ENCODE assay signal across 8 cellular contexts in genomic region chr17:80258296-80258695, GRCh38. TPM values are rescaled to one million over a fixed set of nuclear protein-coding genes. Genes with fewer than 3 reads are reported as not detected.
A peak's percentile ranks its signal among the peaks of the same experiment; 100 is the strongest.
DNase-seq lines count a peak whose midpoint lies in the region; ATAC-seq, FAIRE-seq and TF ChIP-seq lines count a peak whose summit lies in the region.
"Not testable (repeated sequence)": the region's sequence is repeated elsewhere in the genome, so short reads cannot be mapped to it uniquely, and the experiment has no call there.

No MANE protein-coding gene starts in this region.

- peaks cover 0 to 15% (median 0%) of the 10 kb centered on the region in 11 experiments; a peak in 7 of 22 replicates for H4K20me1 ChIP-seq in BLaER1 treated with 17β-estradiol and CSF1 and Interleukin-3, amounts not matched to agents 10 nM and 100 nM
- H4K20me1 ChIP-seq in Karpas-422 (ENCODE audit: insufficient read depth, low read depth, low read length): peaks cover 13% of the 10 kb centered on the region; the same call in 1 of the 2 replicates
- H4K20me1 ChIP-seq in K562 (replicated peaks; ENCODE audit: control insufficient read depth, insufficient read depth, low read length); hepatocyte (ENCODE audit: insufficient read depth, poor library complexity, severe bottlenecking): not testable (repeated sequence)

- not testable (repeated sequence) for TF ChIP-seq POLR2A in K562 (conservative IDR thresholded peaks at IDR 0.05)

- not testable (repeated sequence) for H2AFZ ChIP-seq in Karpas-422 (ENCODE audit: low read length); hepatocyte
- H2AFZ ChIP-seq in K562 (ENCODE audit: low read depth, low read length): peak overlapping the region; percentile 62

- TF ChIP-seq RAD21 in K562 (CRISPR knock-in tag; conservative IDR thresholded peaks at IDR 0.05 in 1 of 2, IDR thresholded peaks at IDR 0.05 in 1 of 2): not testable (repeated sequence)

- H3K4me3 ChIP-seq in BLaER1 treated with 17β-estradiol and CSF1 and Interleukin-3, amounts not matched to agents 10 nM and 100 nM; Karpas-422 (ENCODE audit: low read length); WERI-Rb-1 (ENCODE audit: low read depth, low read length); K562; hepatocyte: not testable (repeated sequence)

- WGBS in K562 (ENCODE audit: insufficient coverage, low coverage, missing lambda C conversion rate): 62% methylated on average over 2 of the region's 2 CpGs
- 89% methylated on average over 2 of the region's 2 CpGs for WGBS in hepatocyte (ENCODE audit: low lambda C conversion rate, missing lambda C conversion rate)

- peak overlapping the region in 4 of 11 experiments; percentile 16 to 94 (median 92); a peak in 6 of 22 replicates for H3K27ac ChIP-seq in BLaER1 treated with 17β-estradiol and CSF1 and Interleukin-3, amounts not matched to agents 10 nM and 100 nM
- H3K27ac ChIP-seq in Karpas-422 (ENCODE audit: low read length) (peak overlapping the region; percentile 74), WERI-Rb-1 (peak overlapping the region; percentile 93), K562 (ENCODE audit: extremely low read depth, low read depth, low read length) (peak overlapping the region; percentile 97), hepatocyte (peak overlapping the region; percentile 31)

- not testable (repeated sequence) for BruUV-seq in K562 (replicated peaks; lab: Mats Ljungman, UMichigan)

- in situ Hi-C loops in K562 (cut with MboI): not testable (repeated sequence)

- peak overlapping the region; percentile 88 for H3K4me3 Mint-ChIP-seq in neural crest cell
- H3K4me3 Mint-ChIP-seq in stimulated activated naive CD8-positive, alpha-beta T cell treated with anti-CD3 and anti-CD28 coated beads, Interleukin-15, Interleukin-2, amounts not matched to agents 100 ng/mL and 50 ng/mL, for 24 hours: peak overlapping the region; percentile 54

- POLR2A ChIA-PET in K562 (lab: Yijun Ruan, JAX): interaction anchor here (0.7 kb wide), 1 partner anchor 15 kb away, joined by 3 read pairs; no protein-coding TSS in a partner anchor

- H3K4me2 ChIP-seq in BLaER1 treated with 17β-estradiol and CSF1 and Interleukin-3, amounts not matched to agents 10 nM and 100 nM: peak overlapping the region; percentile 22 to 99 (median 94); a peak in 21 of 22 replicates
- H3K4me2 ChIP-seq in Karpas-422 (ENCODE audit: low read depth, low read length, poor library complexity, severe bottlenecking): peak overlapping the region; percentile 22
- H3K4me2 ChIP-seq in K562 (ENCODE audit: insufficient read depth, low read length): peak overlapping the region; percentile 84; the same call in 1 of the 2 replicates
- H3K4me2 ChIP-seq in hepatocyte: not testable (repeated sequence)

- peaks cover 28% of the 10 kb centered on the region for H3K4me1 Mint-ChIP-seq in neural crest cell
- peaks cover 79% of the 10 kb centered on the region for H3K4me1 Mint-ChIP-seq in stimulated activated naive CD8-positive, alpha-beta T cell treated with anti-CD3 and anti-CD28 coated beads, Interleukin-15, Interleukin-2, amounts not matched to agents 100 ng/mL and 50 ng/mL, for 24 hours (ENCODE audit: low read depth)

- H3K9me3 Mint-ChIP-seq in neural crest cell; stimulated activated naive CD8-positive, alpha-beta T cell treated with anti-CD3 and anti-CD28 coated beads, Interleukin-15, Interleukin-2, amounts not matched to agents 100 ng/mL and 50 ng/mL, for 24 hours: not testable (repeated sequence)

- H3K9ac ChIP-seq in BLaER1 treated with 17β-estradiol and CSF1 and Interleukin-3, amounts not matched to agents 10 nM and 100 nM: peak overlapping the region in 2 of 11 experiments; percentile 32 to 48; a peak in 2 of 22 replicates
- not testable (repeated sequence) for H3K9ac ChIP-seq in Karpas-422 (ENCODE audit: low read length)
- H3K9ac ChIP-seq in K562 (ENCODE audit: insufficient read depth in 1 of 2, low read depth in 2 of 2, low read length in 2 of 2): peak overlapping the region in 1 of 2 experiments; percentile 61; a peak in 2 of 4 replicates

- H3K9me3 ChIP-seq in BLaER1 treated with 17β-estradiol and CSF1 and Interleukin-3, amounts not matched to agents 10 nM and 100 nM (replicated peaks in 1 of 11); Karpas-422 (ENCODE audit: low read length); WERI-Rb-1 (ENCODE audit: severe bottlenecking); K562 (replicated peaks; ENCODE audit: control insufficient read depth, insufficient read depth, low read depth, low read length); hepatocyte (ENCODE audit: low read depth): not testable (repeated sequence)

- TF ChIP-seq CTCF in WERI-Rb-1 (IDR thresholded peaks at IDR 0.05; ENCODE audit: low read depth, low read length); K562 (IDR thresholded peaks at IDR 0.05 in 2 of 3, conservative IDR thresholded peaks at IDR 0.05 in 1 of 3; ENCODE audit: insufficient read depth in 2 of 3, low read depth in 1 of 3, low read length in 3 of 3); hepatocyte (IDR thresholded peaks at IDR 0.05; ENCODE audit: poor library complexity); neural crest cell (conservative IDR thresholded peaks at IDR 0.05): not testable (repeated sequence)

- not testable (repeated sequence) for TF ChIP-seq EP300 in K562 (IDR thresholded peaks at IDR 0.05; ENCODE audit: low read length)

- not testable (repeated sequence) for H3K36me3 Mint-ChIP-seq in neural crest cell (ENCODE audit: low read depth); stimulated activated naive CD8-positive, alpha-beta T cell treated with anti-CD3 and anti-CD28 coated beads, Interleukin-15, Interleukin-2, amounts not matched to agents 100 ng/mL and 50 ng/mL, for 24 hours (ENCODE audit: low read depth)

- H3K4me1 ChIP-seq in BLaER1 treated with 17β-estradiol and CSF1 and Interleukin-3, amounts not matched to agents 10 nM and 100 nM: peaks cover 70 to 83% (median 76%) of the 10 kb centered on the region in 10 experiments
- peaks cover 42% of the 10 kb centered on the region for H3K4me1 ChIP-seq in Karpas-422 (ENCODE audit: low read length)
- H3K4me1 ChIP-seq in K562 (replicated peaks in 1 of 2; ENCODE audit: control insufficient read depth in 2 of 2, insufficient read depth in 2 of 2, low read length in 2 of 2): peaks cover 80% of the 10 kb centered on the region in 2 experiments
- H3K4me1 ChIP-seq in hepatocyte (ENCODE audit: insufficient read depth): peaks cover 33% of the 10 kb centered on the region

- not testable (repeated sequence) for H3K27ac Mint-ChIP-seq in neural crest cell (ENCODE audit: unreplicated experiment)
- H3K27ac Mint-ChIP-seq in stimulated activated naive CD8-positive, alpha-beta T cell treated with anti-CD3 and anti-CD28 coated beads, Interleukin-15, Interleukin-2, amounts not matched to agents 100 ng/mL and 50 ng/mL, for 24 hours: peak overlapping the region; percentile 89

- H3K36me3 ChIP-seq in BLaER1 treated with 17β-estradiol and CSF1 and Interleukin-3, amounts not matched to agents 10 nM and 100 nM; Karpas-422 (ENCODE audit: insufficient read depth, low read length); WERI-Rb-1; K562 (ENCODE audit: control insufficient read depth, insufficient read depth, low read length); hepatocyte (replicated peaks; ENCODE audit: insufficient read depth, low read depth): not testable (repeated sequence)

- not testable (repeated sequence) for ATAC-seq in K562

- not testable (repeated sequence) for H3K79me2 ChIP-seq in Karpas-422 (ENCODE audit: low read length); hepatocyte
- peaks cover 27% of the 10 kb centered on the region for H3K79me2 ChIP-seq in K562 (ENCODE audit: control insufficient read depth, insufficient read depth, low read length)

- intact Hi-C loops in K562 (cut with micrococcal nuclease): not testable (repeated sequence)

- H3K27me3 Mint-ChIP-seq in neural crest cell (ENCODE audit: low read depth); stimulated activated naive CD8-positive, alpha-beta T cell treated with anti-CD3 and anti-CD28 coated beads, Interleukin-15, Interleukin-2, amounts not matched to agents 100 ng/mL and 50 ng/mL, for 24 hours: not testable (repeated sequence)

- CTCF ChIA-PET in K562 (lab: Yijun Ruan, JAX; ENCODE audit: low intra/inter-chr PET ratio): not testable (repeated sequence)

- not testable (repeated sequence) for H3K9me2 ChIP-seq in Karpas-422 (replicated peaks; ENCODE audit: insufficient read depth, low read length); hepatocyte (replicated peaks; ENCODE audit: insufficient read depth)

- FAIRE-seq in K562 (lab: Jason Lieb, UNC): not testable (repeated sequence)

- H3K27me3 ChIP-seq in BLaER1 treated with 17β-estradiol and CSF1 and Interleukin-3, amounts not matched to agents 10 nM and 100 nM; Karpas-422 (ENCODE audit: low read length); WERI-Rb-1 (ENCODE audit: insufficient read depth, low read depth, severe bottlenecking); K562 (ENCODE audit: control insufficient read depth in 2 of 2, insufficient read depth in 2 of 2, low read length in 2 of 2); hepatocyte: not testable (repeated sequence)

- H3K9me1 ChIP-seq in K562 (ENCODE audit: control insufficient read depth, insufficient read depth, low read length): not testable (repeated sequence)

- peak; percentile 52 for DNase-seq in Karpas-422
- DNase-seq in WERI-Rb-1: peak; percentile 62
- peak; percentile 53 to 61 for DNase-seq in activated T-cell treated with anti-CD3 and anti-CD28 coated beads, Interleukin-2, amount 50 U/mL, for 48 hours
- not testable (repeated sequence) for DNase-seq in K562 (ENCODE audit: extremely low read depth in 1 of 4, low spot score in 3 of 4); hepatocyte (ENCODE audit: low spot score); neural crest cell (ENCODE audit: low read depth, low spot score)

RNA-seq across cellular contexts. Expression of gene RNF213, which starts 2.4 kb away (rescaled TPM):
- 15.0 and 27.1 TPM in 2 replicates for total RNA-seq in Karpas-422 (2014; rRNA removed; shearing (Covaris generic); ENCODE audit: low replicate concordance)
- 548 and 579 TPM in 2 replicates for total RNA-seq in K562 (2011; cell fraction: chromatin; rRNA removed; ENCODE audit: low replicate concordance)
- 219 and 226 TPM in 2 replicates for total RNA-seq in K562 (2011; cell fraction: nucleolus; rRNA removed)
- total RNA-seq in K562 (2011; cell fraction: nucleoplasm; rRNA removed): 260 and 263 TPM in 2 replicates
- total RNA-seq in K562 (2014; rRNA removed) (13.2 and 17.1 TPM in 2 replicates), K562 (2014; rRNA removed; fragmentation: Illumina TruSeq; extraction: Trizol) (19.8 and 20.9 TPM in 2 replicates), K562 (2015; rRNA removed; fragmentation: Illumina TruSeq; extraction: Trizol) (17.8 and 17.9 TPM in 2 replicates), K562 (2021) (33.6 and 34.3 TPM in 2 replicates), hepatocyte (53.1 and 57.4 TPM in 2 replicates), neural crest cell (29.6 and 31.9 TPM in 2 replicates)
- polyA plus RNA-seq in K562 (2011; rRNA removed) (26.7 and 36.2 TPM in 2 replicates), K562 (2014; fragmentation: Illumina TruSeq; extraction: Trizol) (24.2 and 26.9 TPM in 2 replicates), K562 (2014; fragmentation: Nextera tagmentation; extraction: Ambion mirVana) (1 to 10 TPM; 5.3 to 7.1 TPM), K562 (2014; rRNA removed) (15.9 and 20.1 TPM in 2 replicates), hepatocyte (21.1 and 32.6 TPM in 2 replicates)
- 14.1 and 15.8 TPM in 2 replicates for polyA plus RNA-seq in K562 (2011; cell fraction: cytosol; rRNA removed)
- 220 and 234 TPM in 2 replicates for polyA plus RNA-seq in K562 (2011; cell fraction: nucleus; rRNA removed)
- polyA plus RNA-seq in K562 (2012): 27.2 and 54.8 TPM in 2 replicates
- polyA minus RNA-seq in K562 (2011; rRNA and poly(A)+ RNA removed): 58.3 and 80.5 TPM in 2 replicates
- polyA minus RNA-seq in K562 (2011; cell fraction: cytosol; rRNA and poly(A)+ RNA removed): 48.1 and 56.1 TPM in 2 replicates
- 71.6 and 112 TPM in 2 replicates for polyA minus RNA-seq in K562 (2011; cell fraction: nucleus; rRNA and poly(A)+ RNA removed)

RNA-seq across cellular contexts. Expression of gene SLC26A11, which starts 38.1 kb away (rescaled TPM):
- total RNA-seq in Karpas-422 (2014; rRNA removed; shearing (Covaris generic); ENCODE audit: low replicate concordance): 7.4 and 8.1 TPM in 2 replicates
- total RNA-seq in K562 (2011; cell fraction: chromatin; rRNA removed; ENCODE audit: low replicate concordance): 8.5 and 21.1 TPM in 2 replicates
- total RNA-seq in K562 (2011; cell fraction: nucleolus; rRNA removed): 13.3 and 15.8 TPM in 2 replicates
- 6.9 and 13.1 TPM in 2 replicates for total RNA-seq in K562 (2011; cell fraction: nucleoplasm; rRNA removed)
- total RNA-seq in K562 (2014; rRNA removed) (1.5 and 3.4 TPM in 2 replicates), K562 (2014; rRNA removed; fragmentation: Illumina TruSeq; extraction: Trizol) (0.38 and 0.91 TPM in 2 replicates), K562 (2015; rRNA removed; fragmentation: Illumina TruSeq; extraction: Trizol) (1.0 and 1.4 TPM in 2 replicates), K562 (2021) (3.1 and 4.0 TPM in 2 replicates), hepatocyte (17.5 and 18.8 TPM in 2 replicates), neural crest cell (23.6 and 27.7 TPM in 2 replicates)
- polyA plus RNA-seq in K562 (2011; rRNA removed) (0.52 and 0.53 TPM in 2 replicates), K562 (2014; fragmentation: Illumina TruSeq; extraction: Trizol) (1.4 and 1.9 TPM in 2 replicates), K562 (2014; fragmentation: Nextera tagmentation; extraction: Ambion mirVana) (under 1 TPM in 1 of 2 experiments, not detected in 1; 0.06 TPM), K562 (2014; rRNA removed) (2.8 and 4.2 TPM in 2 replicates), hepatocyte (24.9 and 40.4 TPM in 2 replicates)
- 0.43 and 1.2 TPM in 2 replicates for polyA plus RNA-seq in K562 (2011; cell fraction: cytosol; rRNA removed)
- 4.1 and 8.1 TPM in 2 replicates for polyA plus RNA-seq in K562 (2011; cell fraction: nucleus; rRNA removed)
- polyA plus RNA-seq in K562 (2012): 2.7 and 5.4 TPM in 2 replicates
- polyA minus RNA-seq in K562 (2011; rRNA and poly(A)+ RNA removed): 0.46 TPM in 1 of 2 replicates, not detected in the other
- polyA minus RNA-seq in K562 (2011; cell fraction: cytosol; rRNA and poly(A)+ RNA removed): 0.57 and 1.9 TPM in 2 replicates
- polyA minus RNA-seq in K562 (2011; cell fraction: nucleus; rRNA and poly(A)+ RNA removed): 1.2 and 2.0 TPM in 2 replicates

RNA-seq across cellular contexts. Expression of gene SGSH, which starts 38.2 kb away (rescaled TPM):
- total RNA-seq in Karpas-422 (2014; rRNA removed; shearing (Covaris generic); ENCODE audit: low replicate concordance): 13.6 and 16.0 TPM in 2 replicates
- total RNA-seq in K562 (2011; cell fraction: chromatin; rRNA removed; ENCODE audit: low replicate concordance): 47.4 and 72.7 TPM in 2 replicates
- 43.5 and 52.4 TPM in 2 replicates for total RNA-seq in K562 (2011; cell fraction: nucleolus; rRNA removed)
- total RNA-seq in K562 (2011; cell fraction: nucleoplasm; rRNA removed): 40.5 and 41.1 TPM in 2 replicates
- 5.1 and 7.3 TPM in 2 replicates for total RNA-seq in K562 (2014; rRNA removed)
- total RNA-seq in K562 (2014; rRNA removed; fragmentation: Illumina TruSeq; extraction: Trizol): 2.5 and 2.6 TPM in 2 replicates
- total RNA-seq in K562 (2015; rRNA removed; fragmentation: Illumina TruSeq; extraction: Trizol): 4.6 and 4.9 TPM in 2 replicates
- 11.8 and 15.7 TPM in 2 replicates for total RNA-seq in K562 (2021)
- 2.5 and 4.8 TPM in 2 replicates for polyA plus RNA-seq in K562 (2011; rRNA removed)
- polyA plus RNA-seq in K562 (2011; cell fraction: cytosol; rRNA removed): 3.7 and 4.2 TPM in 2 replicates
- 19.2 and 29.1 TPM in 2 replicates for polyA plus RNA-seq in K562 (2011; cell fraction: nucleus; rRNA removed)
- polyA plus RNA-seq in K562 (2012): 13.7 and 21.2 TPM in 2 replicates
- polyA plus RNA-seq in K562 (2014; fragmentation: Illumina TruSeq; extraction: Trizol): 6.3 and 11.2 TPM in 2 replicates
- under 1 TPM; 0.25 to 0.31 TPM for polyA plus RNA-seq in K562 (2014; fragmentation: Nextera tagmentation; extraction: Ambion mirVana)
- polyA plus RNA-seq in K562 (2014; rRNA removed): 8.2 and 9.8 TPM in 2 replicates
- 2.6 TPM in 2 replicates for polyA minus RNA-seq in K562 (2011; rRNA and poly(A)+ RNA removed)
- 4.5 and 6.9 TPM in 2 replicates for polyA minus RNA-seq in K562 (2011; cell fraction: cytosol; rRNA and poly(A)+ RNA removed)
- polyA minus RNA-seq in K562 (2011; cell fraction: nucleus; rRNA and poly(A)+ RNA removed): 3.4 and 6.3 TPM in 2 replicates
- 16.0 and 23.7 TPM in 2 replicates for total RNA-seq in hepatocyte
- polyA plus RNA-seq in hepatocyte: 59.6 and 71.5 TPM in 2 replicates
- total RNA-seq in neural crest cell: 31.8 and 32.8 TPM in 2 replicates
